26 cellular contexts compared by ENCODE assay signal in genomic region chr16:70662991-70663523, GRCh38. TPM values are rescaled to one million over a fixed set of nuclear protein-coding genes. Genes with fewer than 3 reads are reported as not detected.
DNase-seq lines count a peak whose midpoint lies in the region; ATAC-seq and TF ChIP-seq lines count a peak whose summit lies in the region.
"Had no signal": no experiment of that assay in that cellular context is flagged by ENCODE, and none has a peak within 500 bp of the region (broad histone marks: within the 10 kb centered on the region; RNA-seq: fewer than 3 reads in every experiment).

No MANE protein-coding gene starts in this region.

- H3K4me1 ChIP-seq in Panc1 (ENCODE audit: control insufficient read depth, insufficient read depth, low read length) = no peaks in the 10 kb centered on the region
- peaks cover 0 to 10% of the 10 kb centered on the region in 2 donors for H3K4me1 ChIP-seq in thoracic aorta (ENCODE audit: control insufficient read depth in 1 of 2, low read depth in 2 of 2)

- H3K36me3 ChIP-seq in Panc1 (ENCODE audit: control insufficient read depth, insufficient read depth, low read length) = no peaks in the 10 kb centered on the region
- peaks cover 37% of the 10 kb centered on the region for H3K36me3 ChIP-seq in thoracic aorta

- no peak overlapping the region for H3K27ac Mint-ChIP-seq in activated CD8-positive, alpha-beta T cell treated with anti-CD3 and anti-CD28 coated beads for 36 hours
- H3K27ac Mint-ChIP-seq: activated naive CD4-positive, alpha-beta T cell treated with anti-CD3 and anti-CD28 coated beads for 36 hours; CD8-positive, alpha-beta T cell; immature natural killer cell; natural killer cell treated with Interleukin-12 subunit alpha and Interleukin-12 subunit beta and Interleukin-15 and Interleukin-18, amount 100 ng/mL, for 72 hours; T-cell; type B pancreatic cell had no signal

- no TSS peak for BruUV-seq in Panc1 (replicated peaks; lab: Mats Ljungman, UMichigan)

- CTCF ChIA-PET in Panc1 (lab: Charles Lee) = interaction anchor here (1.5 kb wide), 1 partner anchor 108 kb away, joined by 3 read pairs; no protein-coding TSS in a partner anchor
- CTCF ChIA-PET in activated CD8-positive, alpha-beta T cell treated with anti-CD3 and anti-CD28 coated beads for 36 hours (lab: Charles Lee) = interaction anchor here (0.8 to 1.2 kb wide), 2 partner anchors 9 to 108 kb away, joined by 4 to 9 read pairs; no protein-coding TSS in a partner anchor

- no peaks in the 10 kb centered on the region for H3K27me3 Mint-ChIP-seq in activated CD8-positive, alpha-beta T cell treated with anti-CD3 and anti-CD28 coated beads for 36 hours
- H3K27me3 Mint-ChIP-seq: natural killer cell treated with Interleukin-12 subunit alpha and Interleukin-12 subunit beta and Interleukin-15 and Interleukin-18, amount 100 ng/mL, for 72 hours; T-cell; type B pancreatic cell had no signal

- H3K9me3 ChIP-seq in Panc1 (ENCODE audit: control insufficient read depth, insufficient read depth, low read depth, low read length) (no peaks in the 10 kb centered on the region), thoracic aorta (no peaks in the 10 kb centered on the region)

- in situ Hi-C loops in Panc1 (cut with HindIII; ENCODE audit: low pct_unique_long_range_greater_than_20kb, low sequenced_read_pairs) = no loop called here

- H3K9me3 Mint-ChIP-seq in activated CD8-positive, alpha-beta T cell treated with anti-CD3 and anti-CD28 coated beads for 36 hours = no peaks in the 10 kb centered on the region
- H3K9me3 Mint-ChIP-seq: activated naive CD4-positive, alpha-beta T cell treated with anti-CD3 and anti-CD28 coated beads for 36 hours; activated T-cell treated with anti-CD3 and anti-CD28 coated beads, Interleukin-2, amount 50 U/mL, for 4 hours; CD8-positive, alpha-beta T cell; immature natural killer cell; natural killer cell treated with Interleukin-12 subunit alpha and Interleukin-12 subunit beta and Interleukin-15 and Interleukin-18, amount 100 ng/mL, for 72 hours; T-cell; type B pancreatic cell had no signal

- no peaks in the 10 kb centered on the region for H3K4me1 Mint-ChIP-seq in activated CD8-positive, alpha-beta T cell treated with anti-CD3 and anti-CD28 coated beads for 36 hours (ENCODE audit: low read depth)
- H3K4me1 Mint-ChIP-seq: immature natural killer cell, T-cell had no signal

- POLR2A ChIA-PET in Panc1 (lab: Charles Lee) = no interaction called here
- POLR2A ChIA-PET in activated CD8-positive, alpha-beta T cell treated with anti-CD3 and anti-CD28 coated beads for 36 hours (lab: Charles Lee) = no interaction called here

- H3K36me3 Mint-ChIP-seq in activated CD8-positive, alpha-beta T cell treated with anti-CD3 and anti-CD28 coated beads for 36 hours (ENCODE audit: low read depth) = peaks cover 3% of the 10 kb centered on the region
- H3K36me3 Mint-ChIP-seq: natural killer cell treated with Interleukin-12 subunit alpha and Interleukin-12 subunit beta and Interleukin-15 and Interleukin-18, amount 100 ng/mL, for 72 hours had no signal

- DNase-seq in CD1c-positive myeloid dendritic cell (ENCODE audit: extremely low spot score) = peak; percentile 1
- DNase-seq in Panc1 (ENCODE audit: low read depth, low spot score) = no peak
- no peak for DNase-seq in thoracic aorta (ENCODE audit: low spot score)
- no peak for DNase-seq in activated CD8-positive, alpha-beta T cell treated with anti-CD3 and anti-CD28 coated beads for 36 hours
- no peak for DNase-seq in effector CD8-positive, alpha-beta T cell (lab: John Stamatoyannopoulos, UW)
- no peak for DNase-seq in C1 segment of cervical spinal cord (lab: John Stamatoyannopoulos, UW)
- DNase-seq: activated CD4-positive, alpha-beta T cell treated with anti-CD3 and anti-CD28 coated beads for 1 hour; activated CD8-positive, alpha-beta memory T cell treated with anti-CD3 and anti-CD28 coated beads for 24 hours; activated naive CD4-positive, alpha-beta T cell treated with anti-CD3 and anti-CD28 coated beads for 36 hours; activated T-cell treated with anti-CD3 and anti-CD28 coated beads, Interleukin-2, amount 50 U/mL, for 4 hours; CD8-positive, alpha-beta T cell; GDM1; immature natural killer cell; Karpas-422; left ventricle myocardium superior; NCI-H1048; NCI-H2029; NCI-H82; SIG-M5; stimulated activated naive CD4-positive, alpha-beta T cell treated with Interleukin-2 at 50 U/mL for 16 hours; T-cell had no signal

- H3K27ac ChIP-seq in Panc1 (ENCODE audit: low read length) (no peak overlapping the region), layer of hippocampus (ENCODE audit: low read depth, low read length) (peak overlapping the region; percentile 30), thoracic aorta (peak overlapping the region; percentile 1 to 47)
- H3K27ac ChIP-seq: epithelial cell of prostate had no signal

- intact Hi-C loops in Panc1 (cut with micrococcal nuclease; ENCODE audit: unreplicated experiment) = no loop called here
- intact Hi-C loops in activated CD8-positive, alpha-beta T cell treated with anti-CD3 and anti-CD28 coated beads for 36 hours (cut with micrococcal nuclease) = no loop called here

- no peak for TF ChIP-seq CTCF in Panc1 (IDR thresholded peaks at IDR 0.05)
- no peak for TF ChIP-seq CTCF in thoracic aorta (IDR thresholded peaks at IDR 0.05)
- no peak for TF ChIP-seq CTCF in activated CD8-positive, alpha-beta T cell treated with anti-CD3 and anti-CD28 coated beads for 36 hours (IDR thresholded peaks at IDR 0.05)

- H3K4me3 ChIP-seq in Panc1 (ENCODE audit: low read depth in 2 of 2, low read length in 2 of 2) = no peak overlapping the region
- H3K4me3 ChIP-seq in thoracic aorta = no peak overlapping the region
- H3K4me3 ChIP-seq: skin epidermis had no signal

- no peak overlapping the region for H3K4me3 Mint-ChIP-seq in activated CD8-positive, alpha-beta T cell treated with anti-CD3 and anti-CD28 coated beads for 36 hours
- H3K4me3 Mint-ChIP-seq: activated naive CD4-positive, alpha-beta T cell treated with anti-CD3 and anti-CD28 coated beads for 36 hours; activated T-cell treated with anti-CD3 and anti-CD28 coated beads, Interleukin-2, amount 50 U/mL, for 4 hours; CD8-positive, alpha-beta T cell; immature natural killer cell; natural killer cell treated with Interleukin-12 subunit alpha and Interleukin-12 subunit beta and Interleukin-15 and Interleukin-18, amount 100 ng/mL, for 72 hours; T-cell; type B pancreatic cell had no signal

- ATAC-seq in Panc1 = peak; percentile 20
- no peak for ATAC-seq in thoracic aorta (ENCODE audit: insufficient number of reproducible peaks, low FRiP score, low read depth)
- no peak for ATAC-seq in activated CD8-positive, alpha-beta T cell treated with anti-CD3 and anti-CD28 coated beads for 36 hours
- ATAC-seq: activated T-cell treated with anti-CD3 and anti-CD28 coated beads, Interleukin-2, amount 50 U/mL, for 4 hours; CD8-positive, alpha-beta T cell; T-cell had no signal

- H3K27me3 ChIP-seq in Panc1 (ENCODE audit: control insufficient read depth, insufficient read depth, low read length) (no peaks in the 10 kb centered on the region), layer of hippocampus (ENCODE audit: control insufficient read depth, insufficient read depth, low read length) (no peaks in the 10 kb centered on the region), thoracic aorta (replicated peaks; ENCODE audit: insufficient read depth) (no peaks in the 10 kb centered on the region)

RNA-seq across cellular contexts. Expression of gene IL34, which starts 16.7 kb away (rescaled TPM):
- total RNA-seq in Panc1 (2021; ENCODE audit: unreplicated experiment) (5.8 TPM), thoracic aorta (10 to 100 TPM; 11.9 to 55.6 TPM)
- polyA plus RNA-seq in Panc1 (2012; ENCODE audit: insufficient read length) = 7.1 TPM
- not detected for total RNA-seq in activated CD8-positive, alpha-beta T cell treated with anti-CD3 and anti-CD28 coated beads for 36 hours
- total RNA-seq: activated naive CD4-positive, alpha-beta T cell treated with anti-CD3 and anti-CD28 coated beads for 36 hours had no signal
- polyA plus RNA-seq: immature natural killer cell had no signal

RNA-seq across cellular contexts. Expression of gene MTSS2, which starts 22.8 kb away (rescaled TPM):
- total RNA-seq in Panc1 (2021; ENCODE audit: unreplicated experiment) (55.7 TPM), thoracic aorta (10 to 100 TPM; 57.3 to 58.5 TPM)
- 61.5 TPM for polyA plus RNA-seq in Panc1 (2012; ENCODE audit: insufficient read length)
- 1 to 10 TPM; 4.4 to 4.6 TPM for total RNA-seq in activated CD8-positive, alpha-beta T cell treated with anti-CD3 and anti-CD28 coated beads for 36 hours
- polyA plus RNA-seq: immature natural killer cell had no signal

Comparison
In these comparisons a context has a peak if more than half of its experiments do, and no peak if none do; other contexts are left out.
1. RNA of gene MTSS2, which starts 22.8 kb away (total RNA-seq): 57.3 to 58.5 TPM in thoracic aorta and 55.7 TPM in Panc1 (single experiment); 4.4 to 4.6 TPM in activated CD8-positive, alpha-beta T cell treated with anti-CD3 and anti-CD28 coated beads for 36 hours; every median in the first group is over 10 times any median in the second.